In genomic region chr17:83145358-83145738, GRCh38 we compare ENCODE assay signal across 19 cellular contexts.
"Had no signal": no experiment of that assay in that cellular context is flagged by ENCODE, and none has a peak within 500 bp of the region (broad histone marks: within the 10 kb centered on the region; RNA-seq: fewer than 3 reads in every experiment).

No MANE protein-coding gene starts in this region.

- H3K36me3 Mint-ChIP-seq: stimulated activated memory B cell treated with anti-CD40 and anti-IgM and Interleukin-4, amounts not matched to agents 10 μg/mL and 1 μg/mL and 100 μg/mL, for 72 hours had no signal

- H3K27ac Mint-ChIP-seq: activated B cell treated with CpG ODN at 0.5 μM for 24 hours; activated CD8-positive, alpha-beta T cell treated with anti-CD3 and anti-CD28 coated beads for 36 hours; activated naive CD4-positive, alpha-beta T cell treated with anti-CD3 and anti-CD28 coated beads, Interleukin-2, amount 50 U/mL, for 24 hours; stimulated activated memory B cell treated with anti-CD40 and anti-IgM and Interleukin-4, amounts not matched to agents 10 μg/mL and 1 μg/mL and 100 μg/mL, for 72 hours had no signal

- H3K4me3 ChIP-seq: adrenal gland, dorsolateral prefrontal cortex, prostate gland, right atrium auricular region, thoracic aorta, upper lobe of left lung had no signal

- H3K27me3 ChIP-seq: adrenal gland, right atrium auricular region, upper lobe of left lung had no signal

- H3K4me3 Mint-ChIP-seq: activated B cell treated with CpG ODN at 0.5 μM for 24 hours; activated CD8-positive, alpha-beta T cell treated with anti-CD3 and anti-CD28 coated beads for 36 hours; activated naive CD4-positive, alpha-beta T cell treated with anti-CD3 and anti-CD28 coated beads, Interleukin-2, amount 50 U/mL, for 24 hours; neural crest cell; stimulated activated memory B cell treated with anti-CD40 and anti-IgM and Interleukin-4, amounts not matched to agents 10 μg/mL and 1 μg/mL and 100 μg/mL, for 72 hours had no signal

- H3K9me3 Mint-ChIP-seq: activated naive CD4-positive, alpha-beta T cell treated with anti-CD3 and anti-CD28 coated beads, Interleukin-2, amount 50 U/mL, for 24 hours had no signal

- FAIRE-seq: keratinocyte had no signal

- H3K9me3 ChIP-seq: adrenal gland, prostate gland, right atrium auricular region, thoracic aorta, upper lobe of left lung had no signal

- H3K27ac ChIP-seq: adrenal gland, prostate gland, upper lobe of left lung had no signal

- H3K36me3 ChIP-seq: adrenal gland, prostate gland, right atrium auricular region, thoracic aorta, upper lobe of left lung had no signal

- DNase-seq: activated B cell treated with CpG ODN at 0.5 μM for 24 hours; activated CD4-positive, alpha-beta T cell treated with anti-CD3 and anti-CD28 coated beads for 4 hours; activated CD8-positive, alpha-beta T cell treated with anti-CD3 and anti-CD28 coated beads for 36 hours; activated gamma-delta T cell; foreskin melanocyte; hypothalamus; stimulated activated CD4-positive, alpha-beta T cell treated with anti-CD3 and anti-CD28 coated beads, Interleukin-4, amount 100 ng/mL, for 24 hours; SW 1271; upper lobe of left lung had no signal

- H3K4me1 Mint-ChIP-seq: activated B cell treated with CpG ODN at 0.5 μM for 24 hours; activated naive CD4-positive, alpha-beta T cell treated with anti-CD3 and anti-CD28 coated beads, Interleukin-2, amount 50 U/mL, for 24 hours; neural crest cell; stimulated activated memory B cell treated with anti-CD40 and anti-IgM and Interleukin-4, amounts not matched to agents 10 μg/mL and 1 μg/mL and 100 μg/mL, for 72 hours had no signal

- ATAC-seq: activated CD8-positive, alpha-beta T cell treated with anti-CD3 and anti-CD28 coated beads for 36 hours; left lobe of liver had no signal

- H3K4me1 ChIP-seq: adrenal gland, prostate gland had no signal
